In genomic region chr11:1813356-1813755, GRCh38 we compare ENCODE assay signal across 2 cellular contexts. TPM values are rescaled to one million over a fixed set of nuclear protein-coding genes. Genes with fewer than 3 reads are reported as not detected.
"Had no signal": no experiment of that assay in that cellular context is flagged by ENCODE, and none has a peak within 500 bp of the region (broad histone marks: within the 10 kb centered on the region; RNA-seq: fewer than 3 reads in every experiment).

No MANE protein-coding gene starts in this region.

RNA-seq across cellular contexts. Expression of gene SYT8, which starts 21.4 kb away (rescaled TPM):
- total RNA-seq: M059J, NCI-H460 had no signal

RNA-seq across cellular contexts. Expression of gene TNNI2, which starts 25.4 kb away (rescaled TPM):
- total RNA-seq: M059J, NCI-H460 had no signal

RNA-seq across cellular contexts. Expression of gene LSP1, which starts 39.5 kb away (rescaled TPM):
- total RNA-seq: NCI-H460 had no signal
